In genomic region chr11:63937713-63938480, GRCh38 we compare ENCODE assay signal across 1 cellular context.
A peak's percentile ranks its signal among the peaks of the same experiment; 100 is the strongest.
TF ChIP-seq lines count a peak whose summit lies in the region.

No MANE protein-coding gene starts in this region.

TF ChIP-seq in H1, 55 proteins besides CTCF, POLR2A, EP300 and RAD21:
- TF ChIP-seq KDM4A (IDR thresholded peaks at IDR 0.05; ENCODE audit: low read depth, low read length, severe bottlenecking) (peak; percentile 10), RBBP5 (IDR thresholded peaks at IDR 0.05; ENCODE audit: borderline replicate concordance, low read depth, low read length) (no peak), ASH2L (IDR thresholded peaks at IDR 0.05; ENCODE audit: low read length) (peak; percentile 34), TEAD4 (IDR thresholded peaks at IDR 0.05; ENCODE audit: low read depth, low read length) (0 out of 2 replicates have a peak, but pooled peaks have one; percentile 0), CHD1 (IDR thresholded peaks at IDR 0.05; ENCODE audit: low read depth, low read length) (no peak), CREB1 (IDR thresholded peaks at IDR 0.05) (no peak), USF2 (IDR thresholded peaks at IDR 0.05; ENCODE audit: low read length) (peak; percentile 69; the same call in 1 of the 2 replicates)
